13 cellular contexts compared by ENCODE assay signal in genomic region chr20:50260480-50261221, GRCh38.
DNase-seq lines count a peak whose midpoint lies in the region; ATAC-seq, FAIRE-seq and TF ChIP-seq lines count a peak whose summit lies in the region.
"Had no signal": no experiment of that assay in that cellular context is flagged by ENCODE, and none has a peak within 500 bp of the region (broad histone marks: within the 10 kb centered on the region; RNA-seq: fewer than 3 reads in every experiment).

No MANE protein-coding gene starts in this region.

- H3K14ac ChIP-seq in neuronal stem cell (ENCODE audit: low read length), result no peak overlapping the region

- intact Hi-C loops in colonic mucosa (cut with DNase I), result no loop called here

- H4K91ac ChIP-seq in neuronal stem cell (ENCODE audit: low read depth, low read length, poor library complexity), result no peak overlapping the region

- no peak overlapping the region for H3K23ac ChIP-seq in neuronal stem cell (ENCODE audit: low read depth, low read length, poor library complexity)

- no peak overlapping the region for H3K4me3 ChIP-seq in colonic mucosa
- no peak overlapping the region for H3K4me3 ChIP-seq in neuronal stem cell (ENCODE audit: low read length in 2 of 2)
- H3K4me3 ChIP-seq: gastrocnemius medialis had no signal

- H3K4ac ChIP-seq in neuronal stem cell (ENCODE audit: low read length), result no peak overlapping the region

- TF ChIP-seq CTCF in colonic mucosa (IDR thresholded peaks at IDR 0.05), result no peak

- no peak overlapping the region for H2BK120ac ChIP-seq in neuronal stem cell (ENCODE audit: low read depth, low read length)

- H2AK5ac ChIP-seq in neuronal stem cell (ENCODE audit: low read depth, low read length), result no peak overlapping the region

- H3K4me1 ChIP-seq in colonic mucosa (peaks cover 10% of the 10 kb centered on the region), neuronal stem cell (ENCODE audit: control insufficient read depth in 2 of 2, insufficient read depth in 1 of 2, low read depth in 1 of 2, low read length in 2 of 2) (no peaks in the 10 kb centered on the region)
- H3K4me1 ChIP-seq: parathyroid adenoma had no signal

- no peak for FAIRE-seq in urothelium cell line (lab: Jason Lieb, UNC)
- FAIRE-seq: astrocyte had no signal

- peak overlapping the region in 1 of 2 donors; percentile 38 for H3K9ac ChIP-seq in colonic mucosa (ENCODE audit: low read depth in 2 of 2, low read length in 2 of 2)
- H3K9ac ChIP-seq in neuronal stem cell (ENCODE audit: low read depth, low read length, poor library complexity), result no peak overlapping the region
- H3K9ac ChIP-seq: parathyroid adenoma had no signal

- H3K4me2 ChIP-seq in neuronal stem cell (ENCODE audit: insufficient read depth, low read length, poor library complexity, severe bottlenecking), result no peak overlapping the region

- no peak for ATAC-seq in HG03280 (IDR thresholded peaks at IDR 0.05; ENCODE audit: unreplicated experiment)
- ATAC-seq in GM18909 (IDR thresholded peaks at IDR 0.05; ENCODE audit: poor library complexity, unreplicated experiment), result no peak

- no peak overlapping the region for H2BK5ac ChIP-seq in neuronal stem cell (ENCODE audit: low read length)

- no peak overlapping the region for H3K18ac ChIP-seq in neuronal stem cell (ENCODE audit: low read length)

- no peaks in the 10 kb centered on the region for H3K27me3 ChIP-seq in colonic mucosa
- peaks cover 0 to 3% (median 0%) of the 10 kb centered on the region in 3 experiments for H3K27me3 ChIP-seq in neuronal stem cell (ENCODE audit: control insufficient read depth in 3 of 3, insufficient read depth in 3 of 3, low read depth in 1 of 3, low read length in 3 of 3)
- H3K27me3 ChIP-seq: gastrocnemius medialis had no signal

- H3K9me3 ChIP-seq in colonic mucosa, result no peaks in the 10 kb centered on the region
- no peaks in the 10 kb centered on the region for H3K9me3 ChIP-seq in neuronal stem cell (replicated peaks in 1 of 2; ENCODE audit: control insufficient read depth in 2 of 2, insufficient read depth in 1 of 2, low read depth in 1 of 2, low read length in 2 of 2)
- H3K9me3 ChIP-seq: gastrocnemius medialis had no signal

- no peaks in the 10 kb centered on the region for H3K36me3 ChIP-seq in colonic mucosa
- H3K36me3 ChIP-seq in neuronal stem cell (replicated peaks in 1 of 2; ENCODE audit: control insufficient read depth in 2 of 2, insufficient read depth in 2 of 2, low read length in 2 of 2), result no peaks in the 10 kb centered on the region
- H3K36me3 ChIP-seq: gastrocnemius medialis had no signal

- H2BK15ac ChIP-seq in neuronal stem cell (ENCODE audit: low read length), result peak overlapping the region; percentile 55

- no peak overlapping the region for H4K8ac ChIP-seq in neuronal stem cell (ENCODE audit: low read depth, low read length)

- H3K27ac ChIP-seq in colonic mucosa (peak overlapping the region; percentile 55), neuronal stem cell (replicated peaks; ENCODE audit: low read length) (no peak overlapping the region)

- DNase-seq in EL (peak; percentile 46), NCI-H2029 treated with DMSO at 0.1 percent for 48 hours (lab: John Stamatoyannopoulos, UW) (peak; percentile 23), colonic mucosa (no peak), neuronal stem cell (ENCODE audit: low spot score) (no peak), urothelium cell line (ENCODE audit: low spot score) (no peak), NCI-H2227 (lab: John Stamatoyannopoulos, UW; ENCODE audit: unreplicated experiment) (no peak)
- DNase-seq: activated B cell treated with CpG ODN at 0.5 μM for 24 hours, gastrocnemius medialis, NCI-H524 treated with DMSO at 0.1 percent for 48 hours had no signal

- WGBS in neuronal stem cell (ENCODE audit: extremely low coverage in 2 of 2, insufficient read length in 2 of 2, insufficient replicate concordance in 1 of 2), 2 donors, result no CpG with 5 or more reads among the region's 8 CpGs

- H3K79me1 ChIP-seq in neuronal stem cell (ENCODE audit: low read depth, low read length), result no peaks in the 10 kb centered on the region

- H2AFZ ChIP-seq in neuronal stem cell (ENCODE audit: low read length), result no peak overlapping the region

- no peak overlapping the region for H2BK12ac ChIP-seq in neuronal stem cell (ENCODE audit: low read length)

Comparison
In these comparisons a context has a peak if more than half of its experiments do, and no peak if none do; other contexts are left out.
1. DNase-seq: peak in EL (single experiment) and NCI-H2029 treated with DMSO at 0.1 percent for 48 hours (single experiment); none in colonic mucosa (single experiment), neuronal stem cell (single experiment), urothelium cell line (single experiment) and NCI-H2227 (single experiment).